In genomic region chr19:39390759-39391592, GRCh38 we compare ENCODE assay signal across 8 cellular contexts. TPM values are rescaled to one million over a fixed set of nuclear protein-coding genes. Genes with fewer than 3 reads are reported as not detected.
A peak's percentile ranks its signal among the peaks of the same experiment; 100 is the strongest.
DNase-seq lines count a peak whose midpoint lies in the region; TF ChIP-seq lines count a peak whose summit lies in the region.

TSS of gene MED29 (plus strand) at chr19:39391378. CDS start at chr19:39391423, 45 bp downstream.
TSS of gene PAF1 (minus strand) at chr19:39391106. CDS start at chr19:39390864, 242 bp downstream.

- DNase-seq in COLO668 (lab: John Stamatoyannopoulos, UW; ENCODE audit: unreplicated experiment) (peak; percentile 98), GM20000 (ENCODE audit: low spot score) (peak; percentile 98), HT-29 (ENCODE audit: low spot score) (peak; percentile 100), NOMO-1 (lab: John Stamatoyannopoulos, UW; ENCODE audit: unreplicated experiment in 2 of 2) (peak; percentile 95 to 100), lung microvascular endothelial cell (ENCODE audit: low read depth in 2 of 2) (peak; percentile 99 to 100)
- DNase-seq in effector memory CD4-positive, alpha-beta T cell = peak; percentile 96
- DNase-seq in stimulated activated CD4-positive, alpha-beta T cell treated with anti-CD3 and anti-CD28 coated beads, TNF-alpha, amount 100 ng/mL, for 48 hours (ENCODE audit: low read depth in 3 of 3) = peak; percentile 86 to 96 (median 89)

- H3K4me1 ChIP-seq in effector memory CD4-positive, alpha-beta T cell (ENCODE audit: control insufficient read depth, insufficient read depth, low read length, poor library complexity, severe bottlenecking) = peaks cover 12% of the 10 kb centered on the region

- peak within 1 kb of the TSS; percentile 98 for H3K27ac ChIP-seq in effector memory CD4-positive, alpha-beta T cell (ENCODE audit: insufficient read depth, low read length, poor library complexity, severe bottlenecking)

- no peaks in the 10 kb centered on the region for H3K27me3 ChIP-seq in effector memory CD4-positive, alpha-beta T cell (replicated peaks; ENCODE audit: control insufficient read depth, insufficient read depth, low read length, poor library complexity, severe bottlenecking)

- CTCF ChIA-PET in activated CD8-positive, alpha-beta memory T cell treated with anti-CD3 and anti-CD28 coated beads for 36 hours (lab: Charles Lee) = interaction anchor here (0.7 to 5.7 kb wide), 8 partner anchors 9 to 112 kb away, joined by 3 to 40 read pairs (median 3); partner anchors contain the start of genes PLEKHG2 and RPS16

- H3K36me3 ChIP-seq in effector memory CD4-positive, alpha-beta T cell (ENCODE audit: control insufficient read depth, insufficient read depth, low read length) = peaks cover 54% of the 10 kb centered on the region

- H3K9me3 ChIP-seq in effector memory CD4-positive, alpha-beta T cell (ENCODE audit: control insufficient read depth, low read length) = no peaks in the 10 kb centered on the region

- peak within 1 kb of the TSS; percentile 82 for H3K4me3 ChIP-seq in effector memory CD4-positive, alpha-beta T cell (ENCODE audit: insufficient read depth, low read depth, low read length, poor library complexity, severe bottlenecking)

- TF ChIP-seq CTCF in GM20000 (IDR thresholded peaks at IDR 0.05; ENCODE audit: extremely low read depth, missing control alignments) = no peak

- POLR2A ChIA-PET in activated CD8-positive, alpha-beta memory T cell treated with anti-CD3 and anti-CD28 coated beads for 36 hours (lab: Charles Lee) = interaction anchor here (0.6 to 2.2 kb wide), 8 partner anchors 9 to 148 kb away, joined by 3 to 19 read pairs (median 5); partner anchors contain the start of genes EID2, RPS16 and SAMD4B

RNA-seq across cellular contexts. Expression of gene MED29, which starts in this region (rescaled TPM):
- 59.7 and 64.3 TPM in 2 replicates for total RNA-seq in HT-29 (2014; rRNA removed; shearing (Covaris generic))
- 10 to 100 TPM; 28.7 to 30.3 TPM for total RNA-seq in activated CD8-positive, alpha-beta memory T cell treated with anti-CD3 and anti-CD28 coated beads for 36 hours
- total RNA-seq in lung microvascular endothelial cell = 11.1 and 13.5 TPM in 2 replicates

RNA-seq across cellular contexts. Expression of gene PAF1, which starts in this region (rescaled TPM):
- total RNA-seq in HT-29 (2014; rRNA removed; shearing (Covaris generic)) = 109 and 115 TPM in 2 replicates
- total RNA-seq in activated CD8-positive, alpha-beta memory T cell treated with anti-CD3 and anti-CD28 coated beads for 36 hours = 10 to 100 TPM; 43.6 to 44.7 TPM
- total RNA-seq in lung microvascular endothelial cell = 20.5 and 23.6 TPM in 2 replicates

Comparison
In these comparisons a context has a peak if more than half of its experiments do, and no peak if none do; other contexts are left out.
1. Peak in every context shown above with its lines: DNase-seq, H3K4me3 ChIP-seq and H3K27ac ChIP-seq.